8 cellular contexts compared by ENCODE assay signal in the genomic region with DNA sequence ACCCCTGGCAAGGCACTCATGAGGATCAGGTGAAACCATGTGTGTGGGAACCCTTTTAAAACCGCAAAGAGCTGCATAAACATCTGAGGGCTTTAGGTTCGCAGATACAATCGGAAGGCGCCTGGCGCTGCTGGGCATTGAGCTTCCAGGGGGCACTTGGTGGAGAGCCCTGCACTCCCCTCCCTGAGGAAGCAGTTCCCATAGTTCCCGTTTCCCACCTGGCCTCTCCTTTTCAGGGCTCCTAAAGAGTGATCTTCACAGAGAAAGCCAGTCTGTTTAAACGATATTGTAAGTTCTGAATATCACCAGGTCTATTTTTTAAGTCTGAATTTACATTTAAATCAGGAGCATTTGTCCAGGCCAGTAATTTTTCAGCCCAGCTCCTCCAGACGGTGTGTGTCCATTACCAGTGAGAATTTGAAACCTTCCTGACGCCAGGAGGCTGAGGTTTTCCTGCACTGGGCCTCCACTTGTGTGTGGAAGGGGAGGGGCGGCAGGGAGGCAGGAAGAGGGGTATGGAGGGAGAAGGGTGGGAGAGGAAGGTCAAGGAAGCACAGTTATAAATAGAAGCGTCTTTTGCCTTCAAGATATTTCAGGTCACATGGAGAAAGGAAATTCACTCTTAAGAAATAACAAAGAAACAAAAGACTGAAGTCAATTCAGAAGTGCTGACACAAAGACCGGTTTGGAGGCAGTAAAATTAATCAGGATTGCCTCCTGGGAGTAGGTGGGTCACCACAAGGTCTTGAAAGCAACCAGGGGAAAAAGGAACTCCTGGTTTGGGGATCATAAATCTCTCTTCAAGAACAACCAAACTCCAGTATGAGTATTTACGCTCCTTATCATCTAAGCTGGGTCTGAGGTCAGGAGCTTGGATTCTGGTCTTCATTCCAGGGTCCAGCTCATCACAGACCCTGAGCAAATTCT. TPM values are rescaled to one million over a fixed set of nuclear protein-coding genes. Genes with fewer than 3 reads are reported as not detected.
DNase-seq lines count a peak whose midpoint lies in the region; ATAC-seq and TF ChIP-seq lines count a peak whose summit lies in the region.

No MANE protein-coding gene starts in this region.

- ATAC-seq in upper lobe of left lung (ENCODE audit: low FRiP score in 2 of 2) = peak; percentile 44 to 56

- TF ChIP-seq CTCF in upper lobe of left lung (IDR thresholded peaks at IDR 0.05) = no peak

- TF ChIP-seq POLR2A in upper lobe of left lung (IDR thresholded peaks at IDR 0.05) = peak in 1 of 4 donors; percentile 74

- H3K79me2 ChIP-seq in GM23248 (ENCODE audit: insufficient read depth) = no peaks in the 10 kb centered on the region

- DNase-seq in A172 (ENCODE audit: low spot score) (peak; percentile 35), GM23248 (no peak), UCSD-AML1 (lab: John Stamatoyannopoulos, UW; ENCODE audit: unreplicated experiment) (peak; percentile 60), kidney glomerular epithelial cell (lab: John Stamatoyannopoulos, UW) (peak; percentile 48), upper lobe of left lung (no peak), NCI-H526 (lab: John Stamatoyannopoulos, UW) (no peak), NCI-H2171 (lab: John Stamatoyannopoulos, UW) (no peak), SK-N-DZ (ENCODE audit: low spot score) (no peak)

- WGBS in GM23248 (ENCODE audit: low coverage in 1 of 2, low lambda C conversion rate in 2 of 2, missing lambda C conversion rate in 2 of 2), 2 experiments = 69 to 73% methylated on average over 13 of the region's 13 CpGs
- 9 to 13% methylated on average over 13 of the region's 13 CpGs for WGBS in upper lobe of left lung, 2 donors

- peak in 1 of 4 donors; percentile 9 for TF ChIP-seq EP300 in upper lobe of left lung (IDR thresholded peaks at IDR 0.05)

- H3K4me3 ChIP-seq in GM23248 = no peak overlapping the region
- no peak overlapping the region for H3K4me3 ChIP-seq in upper lobe of left lung

- no peaks in the 10 kb centered on the region for H3K27me3 ChIP-seq in GM23248 (replicated peaks; ENCODE audit: insufficient read depth)
- no peaks in the 10 kb centered on the region for H3K27me3 ChIP-seq in upper lobe of left lung

- H3F3A ChIP-seq in GM23248 (ENCODE audit: insufficient read depth) = peaks cover 4% of the 10 kb centered on the region; the same call in 1 of the 2 replicates

- H4K20me1 ChIP-seq in GM23248 (ENCODE audit: insufficient read depth) = no peaks in the 10 kb centered on the region

- H3K9me2 ChIP-seq in GM23248 (ENCODE audit: insufficient read depth) = no peaks in the 10 kb centered on the region

- in situ Hi-C loops in GM23248 (cut with MboI) = no loop called here

- no peak overlapping the region for H3K9ac ChIP-seq in GM23248

- H3K4me1 ChIP-seq in GM23248 (ENCODE audit: insufficient read depth) (no peaks in the 10 kb centered on the region), upper lobe of left lung (peaks cover 45 to 55% (median 48%) of the 10 kb centered on the region in 4 donors)

- H2AFZ ChIP-seq in GM23248 = peak overlapping the region; percentile 62

- no peaks in the 10 kb centered on the region for H3K36me3 ChIP-seq in GM23248 (ENCODE audit: low read depth)
- no peaks in the 10 kb centered on the region for H3K36me3 ChIP-seq in upper lobe of left lung

- H3K4me2 ChIP-seq in GM23248 (ENCODE audit: unreplicated experiment) = no peak overlapping the region

- H3K27ac ChIP-seq in GM23248 (no peak overlapping the region), upper lobe of left lung (peak overlapping the region; percentile 59 to 99 (median 82))

- H3K9me3 ChIP-seq in GM23248 (ENCODE audit: low read depth) (no peaks in the 10 kb centered on the region), upper lobe of left lung (no peaks in the 10 kb centered on the region)

RNA-seq across cellular contexts. Expression of gene MGAT1, which starts 14.3 kb away (rescaled TPM):
- total RNA-seq in A172 (2014; rRNA removed; shearing (Covaris generic)) = 65.4 and 80.7 TPM in 2 replicates
- 200 and 209 TPM in 2 replicates for total RNA-seq in GM23248 (2014; rRNA removed; shearing (Covaris generic))
- 180 and 192 TPM in 2 replicates for polyA plus RNA-seq in GM23248 (2016; fragmentation: Nextera tagmentation; extraction: Ambion mirVana)
- 100 to 1,000 TPM; 148 to 392 (median 277) TPM for total RNA-seq in upper lobe of left lung
- 40.8 and 45.6 TPM in 2 replicates for polyA plus RNA-seq in SK-N-DZ (2014; cell fraction: cytosol; rRNA removed)
- 42.4 and 44.6 TPM in 2 replicates for polyA plus RNA-seq in SK-N-DZ (2014; cell fraction: nucleus; rRNA removed)

RNA-seq across cellular contexts. Expression of gene ZFP62, which starts 44.2 kb away (rescaled TPM):
- total RNA-seq in A172 (2014; rRNA removed; shearing (Covaris generic)) = 30.8 and 38.2 TPM in 2 replicates
- total RNA-seq in GM23248 (2014; rRNA removed; shearing (Covaris generic)) = 6.1 and 13.6 TPM in 2 replicates
- polyA plus RNA-seq in GM23248 (2016; fragmentation: Nextera tagmentation; extraction: Ambion mirVana) = 9.4 and 13.0 TPM in 2 replicates
- total RNA-seq in upper lobe of left lung = 10 to 100 TPM; 19.6 to 41.2 (median 26.1) TPM
- polyA plus RNA-seq in SK-N-DZ (2014; cell fraction: cytosol; rRNA removed) = 22.9 and 31.3 TPM in 2 replicates
- 42.3 and 55.6 TPM in 2 replicates for polyA plus RNA-seq in SK-N-DZ (2014; cell fraction: nucleus; rRNA removed)

Comparison
In these comparisons a context has a peak if more than half of its experiments do, and no peak if none do; other contexts are left out.
1. DNase-seq: peak in A172 (single experiment), UCSD-AML1 (single experiment) and kidney glomerular epithelial cell (single experiment); none in GM23248 (single experiment), upper lobe of left lung (0 of 2), NCI-H526 (0 of 2), NCI-H2171 (single experiment) and SK-N-DZ (single experiment).